ENCODE assay signal across 9 cellular contexts in the genomic region with DNA sequence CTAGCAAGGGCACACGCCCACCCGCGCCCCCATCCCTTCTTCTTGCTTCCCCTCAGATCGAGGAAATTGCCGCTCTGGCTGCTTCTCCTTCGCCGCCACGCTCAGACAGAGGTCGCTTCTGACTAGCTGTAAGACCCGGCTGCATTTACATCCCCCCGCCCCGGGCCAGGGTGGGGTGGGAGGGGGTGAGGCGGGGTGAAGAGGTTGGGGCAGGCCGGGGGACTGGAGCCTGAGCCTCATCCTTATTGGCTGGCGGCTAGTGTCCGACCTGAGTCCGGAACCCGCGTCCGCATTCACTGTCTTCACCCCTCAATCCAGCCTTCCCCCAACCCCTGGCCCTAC. TPM values are rescaled to one million over a fixed set of nuclear protein-coding genes. Genes with fewer than 3 reads are reported as not detected.
DNase-seq lines count a peak whose midpoint lies in the region; ATAC-seq and TF ChIP-seq lines count a peak whose summit lies in the region.
"Had no signal": no experiment of that assay in that cellular context is flagged by ENCODE, and none has a peak within 500 bp of the region (broad histone marks: within the 10 kb centered on the region; RNA-seq: fewer than 3 reads in every experiment).

No MANE protein-coding gene starts in this region.

- no peak overlapping the region for H3K27ac Mint-ChIP-seq in activated naive CD8-positive, alpha-beta T cell
- H3K27ac Mint-ChIP-seq in activated naive CD8-positive, alpha-beta T cell treated with anti-CD3 and anti-CD28 coated beads, Interleukin-2, amount 50 U/mL, for 24 hours, result no peak overlapping the region
- H3K27ac Mint-ChIP-seq in central memory CD8-positive, alpha-beta T cell (ENCODE audit: low read depth), result no peak overlapping the region

- intact Hi-C loops in mucosa of descending colon (cut with DNase I, micrococcal nuclease), result no loop called here

- H3K4me1 Mint-ChIP-seq in activated naive CD8-positive, alpha-beta T cell (ENCODE audit: low read depth), result peaks cover 45% of the 10 kb centered on the region
- H3K4me1 Mint-ChIP-seq in activated naive CD8-positive, alpha-beta T cell treated with anti-CD3 and anti-CD28 coated beads, Interleukin-2, amount 50 U/mL, for 24 hours, result peaks cover 37% of the 10 kb centered on the region
- peaks cover 38% of the 10 kb centered on the region for H3K4me1 Mint-ChIP-seq in central memory CD8-positive, alpha-beta T cell

- no peak for TF ChIP-seq POLR2A in upper lobe of left lung (IDR thresholded peaks at IDR 0.05)

- H3K9me3 ChIP-seq in mucosa of descending colon, result no peaks in the 10 kb centered on the region
- no peaks in the 10 kb centered on the region for H3K9me3 ChIP-seq in upper lobe of left lung

- H3K4me1 ChIP-seq in mucosa of descending colon (ENCODE audit: low read depth) (peaks cover 7% of the 10 kb centered on the region), upper lobe of left lung (peaks cover 39 to 65% (median 48%) of the 10 kb centered on the region in 4 donors)

- no peaks in the 10 kb centered on the region for H3K9me3 Mint-ChIP-seq in activated naive CD8-positive, alpha-beta T cell (ENCODE audit: low read depth)
- H3K9me3 Mint-ChIP-seq in activated naive CD8-positive, alpha-beta T cell treated with anti-CD3 and anti-CD28 coated beads, Interleukin-2, amount 50 U/mL, for 24 hours, result no peaks in the 10 kb centered on the region
- no peaks in the 10 kb centered on the region for H3K9me3 Mint-ChIP-seq in central memory CD8-positive, alpha-beta T cell

- H3K27ac ChIP-seq in upper lobe of left lung, result no peak overlapping the region

- H3K27me3 ChIP-seq in upper lobe of left lung, result peaks cover 0 to 91% (median 45%) of the 10 kb centered on the region in 4 donors

- H3K4me3 ChIP-seq in mucosa of descending colon (no peak overlapping the region), upper lobe of left lung (peak overlapping the region in 3 of 4 donors; percentile 43 to 57 (median 49))

- H3K36me3 ChIP-seq in mucosa of descending colon (ENCODE audit: low read depth), result no peaks in the 10 kb centered on the region
- no peaks in the 10 kb centered on the region for H3K36me3 ChIP-seq in upper lobe of left lung

- TF ChIP-seq CTCF in mucosa of descending colon (IDR thresholded peaks at IDR 0.05) (no peak), upper lobe of left lung (IDR thresholded peaks at IDR 0.05) (no peak)

- DNase-seq in activated naive CD8-positive, alpha-beta T cell treated with anti-CD3 and anti-CD28 coated beads, Interleukin-2, amount 50 U/mL, for 24 hours, result no peak
- no peak for DNase-seq in central memory CD8-positive, alpha-beta T cell (ENCODE audit: low spot score in 2 of 2)
- DNase-seq in mucosa of descending colon (peak; percentile 56 to 75 (median 58)), upper lobe of left lung (peak in 1 of 2 donors; percentile 66), SIG-M5 (lab: John Stamatoyannopoulos, UW) (no peak)
- DNase-seq: NCI-H226 had no signal

- no peak for TF ChIP-seq EP300 in upper lobe of left lung (IDR thresholded peaks at IDR 0.05)

- no peak for ATAC-seq in activated naive CD8-positive, alpha-beta T cell treated with anti-CD3 and anti-CD28 coated beads, Interleukin-2, amount 50 U/mL, for 24 hours
- ATAC-seq in central memory CD8-positive, alpha-beta T cell (replicated peaks; ENCODE audit: extremely low read depth, poor library complexity, severe bottlenecking), result no peak
- peak; percentile 3 for ATAC-seq in mucosa of descending colon
- ATAC-seq in upper lobe of left lung (ENCODE audit: low FRiP score in 2 of 2), result no peak
- no peak for ATAC-seq in esophagus mucosa
- ATAC-seq in GM18861 (IDR thresholded peaks at IDR 0.05; ENCODE audit: unreplicated experiment), result no peak

- 24 to 38% methylated on average over 18 to 19 of the region's 20 CpGs for WGBS in upper lobe of left lung, 2 donors

- H3K27me3 Mint-ChIP-seq in activated naive CD8-positive, alpha-beta T cell, result peaks cover 41% of the 10 kb centered on the region
- peaks cover 74% of the 10 kb centered on the region for H3K27me3 Mint-ChIP-seq in activated naive CD8-positive, alpha-beta T cell treated with anti-CD3 and anti-CD28 coated beads, Interleukin-2, amount 50 U/mL, for 24 hours
- no peaks in the 10 kb centered on the region for H3K27me3 Mint-ChIP-seq in central memory CD8-positive, alpha-beta T cell

- peak overlapping the region; percentile 42 for H3K4me3 Mint-ChIP-seq in activated naive CD8-positive, alpha-beta T cell
- H3K4me3 Mint-ChIP-seq in activated naive CD8-positive, alpha-beta T cell treated with anti-CD3 and anti-CD28 coated beads, Interleukin-2, amount 50 U/mL, for 24 hours, result no peak overlapping the region
- H3K4me3 Mint-ChIP-seq in central memory CD8-positive, alpha-beta T cell, result peak overlapping the region; percentile 65

- H3K36me3 Mint-ChIP-seq in activated naive CD8-positive, alpha-beta T cell, result no peaks in the 10 kb centered on the region
- H3K36me3 Mint-ChIP-seq in activated naive CD8-positive, alpha-beta T cell treated with anti-CD3 and anti-CD28 coated beads, Interleukin-2, amount 50 U/mL, for 24 hours (ENCODE audit: low read depth), result peaks cover 2% of the 10 kb centered on the region
- no peaks in the 10 kb centered on the region for H3K36me3 Mint-ChIP-seq in central memory CD8-positive, alpha-beta T cell (ENCODE audit: insufficient read depth)

RNA-seq across cellular contexts. Expression of a gene that starts 11.1 kb away (rescaled TPM):
- 10 to 100 TPM; 32.7 to 75.3 (median 47.9) TPM for total RNA-seq in mucosa of descending colon
- total RNA-seq in upper lobe of left lung, result 1 to 10 TPM in 4 of 6 donors, under 1 TPM in 2; under 0.01 to 7.8 (median 2.1) TPM
- total RNA-seq in esophagus mucosa, result 0.60 TPM

Comparison
In these comparisons a context has a peak if more than half of its experiments do, and no peak if none do; other contexts are left out.
1. DNase-seq: peak in mucosa of descending colon (3 of 3); none in activated naive CD8-positive, alpha-beta T cell treated with anti-CD3 and anti-CD28 coated beads, Interleukin-2, amount 50 U/mL, for 24 hours (single experiment), central memory CD8-positive, alpha-beta T cell (0 of 2) and SIG-M5 (single experiment).